12 cellular contexts compared by ENCODE assay signal in genomic region chr3:192422998-192423349, GRCh38.
A peak's percentile ranks its signal among the peaks of the same experiment; 100 is the strongest.
DNase-seq lines count a peak whose midpoint lies in the region; ATAC-seq and TF ChIP-seq lines count a peak whose summit lies in the region.
"Had no signal": no experiment of that assay in that cellular context is flagged by ENCODE, and none has a peak within 500 bp of the region (broad histone marks: within the 10 kb centered on the region; RNA-seq: fewer than 3 reads in every experiment).

No MANE protein-coding gene starts in this region.

- H3K27me3 ChIP-seq in left ventricle myocardium inferior (ENCODE audit: low read depth) (no peaks in the 10 kb centered on the region), right atrium auricular region (no peaks in the 10 kb centered on the region), upper lobe of right lung (no peaks in the 10 kb centered on the region)

- no peaks in the 10 kb centered on the region for H3K36me3 ChIP-seq in left ventricle myocardium inferior
- no peaks in the 10 kb centered on the region for H3K36me3 ChIP-seq in right atrium auricular region
- H3K36me3 ChIP-seq in upper lobe of right lung: no peaks in the 10 kb centered on the region

- no peaks in the 10 kb centered on the region for H3K27me3 Mint-ChIP-seq in endothelial cell (ENCODE audit: unreplicated experiment)

- H3K27ac ChIP-seq in left ventricle myocardium inferior (replicated peaks) (no peak overlapping the region), right atrium auricular region (no peak overlapping the region), upper lobe of right lung (no peak overlapping the region)

- intact Hi-C loops in left ventricle myocardium inferior (cut with micrococcal nuclease) (no loop called here), upper lobe of right lung (cut with DNase I) (no loop called here)

- H3K4me1 ChIP-seq in left ventricle myocardium inferior (peaks cover 13% of the 10 kb centered on the region), right atrium auricular region (no peaks in the 10 kb centered on the region), upper lobe of right lung (no peaks in the 10 kb centered on the region)

- TF ChIP-seq CTCF in left ventricle myocardium inferior (IDR thresholded peaks at IDR 0.05; ENCODE audit: borderline replicate concordance) (peak; percentile 36), right atrium auricular region (IDR thresholded peaks at IDR 0.05) (peak in 1 of 2 donors; percentile 42), endothelial cell (IDR thresholded peaks at IDR 0.05; ENCODE audit: unreplicated experiment) (peak; percentile 39), upper lobe of right lung (IDR thresholded peaks at IDR 0.05) (peak; percentile 25)

- no peaks in the 10 kb centered on the region for H3K36me3 Mint-ChIP-seq in endothelial cell (ENCODE audit: low read depth, unreplicated experiment)
- H3K36me3 Mint-ChIP-seq: CD4-positive, alpha-beta memory T cell had no signal

- H3K9me3 ChIP-seq in left ventricle myocardium inferior (replicated peaks) (no peaks in the 10 kb centered on the region), right atrium auricular region (no peaks in the 10 kb centered on the region), upper lobe of right lung (no peaks in the 10 kb centered on the region)

- H3K9me3 Mint-ChIP-seq in endothelial cell (ENCODE audit: unreplicated experiment): no peaks in the 10 kb centered on the region

- no peak overlapping the region for H3K4me3 ChIP-seq in left ventricle myocardium inferior
- no peak overlapping the region for H3K4me3 ChIP-seq in right atrium auricular region
- H3K4me3 ChIP-seq in upper lobe of right lung: no peak overlapping the region

- H3K4me1 Mint-ChIP-seq in endothelial cell (ENCODE audit: unreplicated experiment): peaks cover 6% of the 10 kb centered on the region
- H3K4me1 Mint-ChIP-seq: CD4-positive, alpha-beta memory T cell had no signal

- no peak overlapping the region for H3K4me3 Mint-ChIP-seq in endothelial cell (ENCODE audit: unreplicated experiment)
- H3K4me3 Mint-ChIP-seq: CD4-positive, alpha-beta memory T cell had no signal

- ATAC-seq in upper lobe of right lung (no peak), GM18502 (IDR thresholded peaks at IDR 0.05; ENCODE audit: poor library complexity, unreplicated experiment) (no peak)

- H3K27ac Mint-ChIP-seq in endothelial cell (ENCODE audit: unreplicated experiment): no peak overlapping the region
- H3K27ac Mint-ChIP-seq: CD4-positive, alpha-beta memory T cell had no signal

- no peak for DNase-seq in left ventricle myocardium inferior
- DNase-seq in right atrium auricular region (ENCODE audit: low spot score): no peak
- peak; percentile 46 for DNase-seq in NCI-H446 treated with DMSO at 0.1 percent for 48 hours (lab: John Stamatoyannopoulos, UW)
- no peak for DNase-seq in endothelial cell (ENCODE audit: low spot score)
- no peak for DNase-seq in upper lobe of right lung
- DNase-seq in T-helper 9 cell: no peak
- DNase-seq in activated CD8-positive, alpha-beta memory T cell treated with anti-CD3 and anti-CD28 coated beads, Interleukin-2, amount 50 U/mL, for 4 hours: no peak
- DNase-seq: activated T-cell treated with anti-CD3 and anti-CD28 coated beads for 4 hours; CD4-positive, alpha-beta memory T cell; effector CD4-positive, alpha-beta T cell; trophoblast cell had no signal
